In the genomic region with DNA sequence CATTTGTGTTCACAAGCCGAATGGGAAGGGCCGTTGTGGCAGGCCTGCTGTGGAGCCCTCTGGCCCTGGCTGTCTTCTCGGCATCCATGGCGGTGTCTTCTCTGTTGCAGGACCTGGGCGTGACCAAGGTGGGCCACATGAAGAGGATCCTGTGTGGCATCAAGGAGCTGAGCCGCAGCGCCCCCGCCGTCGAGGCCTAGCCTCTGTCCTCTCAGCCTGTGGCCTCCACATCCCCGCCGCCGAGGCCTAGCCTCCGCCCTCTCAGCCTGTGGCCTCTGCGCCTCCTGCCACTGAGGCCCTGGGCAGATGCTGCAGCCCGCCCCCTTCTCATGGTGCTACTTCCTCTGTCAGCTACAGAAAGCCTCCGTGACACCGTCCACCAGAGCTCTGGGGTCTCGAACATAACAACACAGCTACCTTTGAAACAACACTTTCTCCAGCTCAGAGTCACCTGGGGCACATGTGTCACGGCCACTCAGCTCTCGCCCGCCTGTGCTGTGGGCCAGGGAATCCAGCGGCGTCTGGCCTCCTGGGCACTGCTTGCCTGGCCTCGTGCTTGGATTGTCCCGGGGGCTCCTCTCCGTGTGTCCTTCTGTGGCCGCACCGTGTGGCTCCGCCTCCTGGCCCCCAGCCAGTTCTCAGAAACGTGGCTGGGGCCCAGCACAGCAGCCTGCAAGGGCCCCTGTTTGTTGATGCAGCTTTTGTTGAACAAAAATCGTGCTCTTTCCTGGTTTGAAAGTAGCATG, we compare ENCODE assay signal across 10 cellular contexts.
A peak's percentile ranks its signal among the peaks of the same experiment; 100 is the strongest.
DNase-seq lines count a peak whose midpoint lies in the region; ATAC-seq and TF ChIP-seq lines count a peak whose summit lies in the region.
"Had no signal": no experiment of that assay in that cellular context is flagged by ENCODE, and none has a peak within 500 bp of the region (broad histone marks: within the 10 kb centered on the region; RNA-seq: fewer than 3 reads in every experiment).

No MANE protein-coding gene starts in this region.

- H3K9me3 ChIP-seq in subcutaneous abdominal adipose tissue (ENCODE audit: control insufficient read depth in 5 of 5, low read length in 5 of 5): peaks cover 0 to 3% (median 0%) of the 10 kb centered on the region in 5 donors

- H3K4me3 Mint-ChIP-seq in memory B cell: no peak overlapping the region

- H3K27me3 Mint-ChIP-seq in memory B cell: no peaks in the 10 kb centered on the region

- H3K4me1 Mint-ChIP-seq in memory B cell: peaks cover 3% of the 10 kb centered on the region

- peak overlapping the region in 1 of 5 donors; percentile 49 for H3K9ac ChIP-seq in subcutaneous abdominal adipose tissue (ENCODE audit: low read length in 5 of 5)

- peaks cover 0 to 77% (median 63%) of the 10 kb centered on the region in 5 donors for H3K36me3 ChIP-seq in subcutaneous abdominal adipose tissue (ENCODE audit: control insufficient read depth in 5 of 5, insufficient read depth in 5 of 5, low read length in 5 of 5)

- H3K36me3 Mint-ChIP-seq in memory B cell: peaks cover 52% of the 10 kb centered on the region

- no peak for DNase-seq in coronary artery (ENCODE audit: low spot score)
- DNase-seq in memory B cell (ENCODE audit: low spot score in 2 of 2): no peak
- DNase-seq in H4 (ENCODE audit: low spot score): no peak
- no peak for DNase-seq in NCI-H2171 (lab: John Stamatoyannopoulos, UW)
- DNase-seq: activated naive CD4-positive, alpha-beta T cell treated with Interleukin-2 at 50 U/mL for 16 hours; DMS 273 treated with DMSO at 0.1 percent for 48 hours had no signal

- peaks cover 7 to 17% (median 12%) of the 10 kb centered on the region in 5 donors for H3K4me1 ChIP-seq in subcutaneous abdominal adipose tissue (ENCODE audit: control insufficient read depth in 5 of 5, insufficient read depth in 5 of 5, low read length in 5 of 5)

- H3K27me3 ChIP-seq in subcutaneous abdominal adipose tissue (ENCODE audit: control insufficient read depth in 5 of 5, insufficient read depth in 4 of 5, low read length in 5 of 5): peaks cover 0 to 3% (median 0%) of the 10 kb centered on the region in 5 donors

- H3K27ac ChIP-seq in VCaP: peak overlapping the region; percentile 42
- H3K27ac ChIP-seq in coronary artery: peak overlapping the region; percentile 60 to 88
- H3K27ac ChIP-seq in subcutaneous abdominal adipose tissue (ENCODE audit: low read depth, low read length): peak overlapping the region; percentile 23

- H3K4me3 ChIP-seq in coronary artery (peak overlapping the region; percentile 37), subcutaneous abdominal adipose tissue (ENCODE audit: low read depth in 1 of 5, low read length in 5 of 5) (peak overlapping the region in 2 of 5 donors; percentile 6 to 8)
- H3K4me3 ChIP-seq: GM12878 had no signal

- H3K9me3 Mint-ChIP-seq in memory B cell: no peaks in the 10 kb centered on the region

- H3K27ac Mint-ChIP-seq in memory B cell: peak overlapping the region; percentile 53

- ATAC-seq in memory B cell (ENCODE audit: low read depth) (no peak), GM19395 (IDR thresholded peaks at IDR 0.05; ENCODE audit: unreplicated experiment) (no peak)
- ATAC-seq: GM12878 had no signal

- TF ChIP-seq CTCF in VCaP (conservative IDR thresholded peaks at IDR 0.05) (no peak), coronary artery (IDR thresholded peaks at IDR 0.05) (no peak)

Comparison
In these comparisons a context has a peak if more than half of its experiments do, and no peak if none do; other contexts are left out.
1. H3K27ac ChIP-seq: peak in every context shown above with its lines; median percentile 74 in coronary artery; 42 in VCaP; 23 in subcutaneous abdominal adipose tissue.